ENCODE assay signal across 8 cellular contexts in genomic region chr11:19242184-19242932, GRCh38. TPM values are rescaled to one million over a fixed set of nuclear protein-coding genes. Genes with fewer than 3 reads are reported as not detected.
DNase-seq lines count a peak whose midpoint lies in the region; ATAC-seq and TF ChIP-seq lines count a peak whose summit lies in the region.

No MANE protein-coding gene starts in this region.

- peaks cover 45% of the 10 kb centered on the region for H3K4me1 Mint-ChIP-seq in activated naive CD4-positive, alpha-beta T cell treated with anti-CD3 and anti-CD28 coated beads, Interleukin-2, amount 10 ng/mL, durations not matched to agents 7 days and 5 days
- peaks cover 17% of the 10 kb centered on the region for H3K4me1 Mint-ChIP-seq in activated naive CD8-positive, alpha-beta T cell treated with anti-CD3 and anti-CD28 coated beads, Interleukin-2, amount 50 U/mL, for 24 hours

- CTCF ChIA-PET in activated naive CD4-positive, alpha-beta T cell treated with anti-CD3 and anti-CD28 coated beads, Interleukin-2, amount 10 ng/mL, durations not matched to agents 7 days and 5 days (lab: Charles Lee), result no interaction called here

- no peaks in the 10 kb centered on the region for H3K9me3 Mint-ChIP-seq in activated naive CD4-positive, alpha-beta T cell treated with anti-CD3 and anti-CD28 coated beads, Interleukin-2, amount 10 ng/mL, durations not matched to agents 7 days and 5 days
- H3K9me3 Mint-ChIP-seq in activated naive CD8-positive, alpha-beta T cell treated with anti-CD3 and anti-CD28 coated beads, Interleukin-2, amount 50 U/mL, for 24 hours, result no peaks in the 10 kb centered on the region

- no peaks in the 10 kb centered on the region for H3K9me3 ChIP-seq in upper lobe of left lung

- H3K27me3 Mint-ChIP-seq in activated naive CD4-positive, alpha-beta T cell treated with anti-CD3 and anti-CD28 coated beads, Interleukin-2, amount 10 ng/mL, durations not matched to agents 7 days and 5 days, result peaks cover 22% of the 10 kb centered on the region
- H3K27me3 Mint-ChIP-seq in activated naive CD8-positive, alpha-beta T cell treated with anti-CD3 and anti-CD28 coated beads, Interleukin-2, amount 50 U/mL, for 24 hours, result peaks cover 53% of the 10 kb centered on the region

- peak overlapping the region in 3 of 4 donors; percentile 74 to 92 (median 80) for H3K4me3 ChIP-seq in upper lobe of left lung

- TF ChIP-seq CTCF in upper lobe of left lung (IDR thresholded peaks at IDR 0.05), result no peak

- H3K4me1 ChIP-seq in upper lobe of left lung, result peaks cover 27 to 46% (median 30%) of the 10 kb centered on the region in 4 donors

- intact Hi-C loops in left colon (cut with DNase I, micrococcal nuclease), result no loop called here

- peak overlapping the region; percentile 94 for H3K4me3 Mint-ChIP-seq in activated naive CD4-positive, alpha-beta T cell treated with anti-CD3 and anti-CD28 coated beads, Interleukin-2, amount 10 ng/mL, durations not matched to agents 7 days and 5 days
- H3K4me3 Mint-ChIP-seq in activated naive CD8-positive, alpha-beta T cell treated with anti-CD3 and anti-CD28 coated beads, Interleukin-2, amount 50 U/mL, for 24 hours, result peak overlapping the region; percentile 88

- WGBS in upper lobe of left lung, 2 donors, result 9 to 18% methylated on average over 19 to 49 of the region's 55 CpGs

- no peak for ATAC-seq in activated naive CD8-positive, alpha-beta T cell treated with anti-CD3 and anti-CD28 coated beads, Interleukin-2, amount 50 U/mL, for 24 hours
- ATAC-seq in left colon (peak; percentile 13), upper lobe of left lung (ENCODE audit: low FRiP score in 2 of 2) (no peak)

- no peaks in the 10 kb centered on the region for H3K36me3 ChIP-seq in upper lobe of left lung

- no peak for TF ChIP-seq POLR2A in upper lobe of left lung (IDR thresholded peaks at IDR 0.05)

- peak overlapping the region; percentile 84 for H3K27ac Mint-ChIP-seq in activated naive CD4-positive, alpha-beta T cell treated with anti-CD3 and anti-CD28 coated beads, Interleukin-2, amount 10 ng/mL, durations not matched to agents 7 days and 5 days
- peak overlapping the region; percentile 48 for H3K27ac Mint-ChIP-seq in activated naive CD8-positive, alpha-beta T cell treated with anti-CD3 and anti-CD28 coated beads, Interleukin-2, amount 50 U/mL, for 24 hours

- H3K36me3 Mint-ChIP-seq in activated naive CD4-positive, alpha-beta T cell treated with anti-CD3 and anti-CD28 coated beads, Interleukin-2, amount 10 ng/mL, durations not matched to agents 7 days and 5 days, result peaks cover 24% of the 10 kb centered on the region
- peaks cover 11% of the 10 kb centered on the region for H3K36me3 Mint-ChIP-seq in activated naive CD8-positive, alpha-beta T cell treated with anti-CD3 and anti-CD28 coated beads, Interleukin-2, amount 50 U/mL, for 24 hours (ENCODE audit: low read depth)

- no peak for TF ChIP-seq EP300 in upper lobe of left lung (IDR thresholded peaks at IDR 0.05)

- H3K27me3 ChIP-seq in upper lobe of left lung, result peaks cover 0 to 22% (median 13%) of the 10 kb centered on the region in 4 donors

- peak; percentile 29 for DNase-seq in activated naive CD4-positive, alpha-beta T cell treated with anti-CD3 and anti-CD28 coated beads, Interleukin-2, amount 10 ng/mL, durations not matched to agents 7 days and 5 days
- DNase-seq in activated naive CD4-positive, alpha-beta T cell treated with anti-CD3 and anti-CD28 coated beads, Interleukin-2, amount 50 U/mL, for 16 hours, result no peak
- DNase-seq in activated naive CD8-positive, alpha-beta T cell treated with anti-CD3 and anti-CD28 coated beads, Interleukin-2, amount 50 U/mL, for 24 hours, result peak; percentile 16
- DNase-seq in left colon (peak in 1 of 2 donors; percentile 39), upper lobe of left lung (peak; percentile 31 to 83), KG1 (lab: John Stamatoyannopoulos, UW) (no peak), 8988T (no peak), COR-L47 (lab: John Stamatoyannopoulos, UW) (no peak)

- H3K27ac ChIP-seq in upper lobe of left lung, result no peak overlapping the region

RNA-seq across cellular contexts. Expression of gene E2F8, which starts 1.6 kb away (rescaled TPM):
- total RNA-seq in left colon, result 1 to 10 TPM; 4.3 to 7.4 TPM
- 1 to 10 TPM in 4 of 6 donors, under 1 TPM in 2; 0.40 to 1.6 (median 1.1) TPM for total RNA-seq in upper lobe of left lung

RNA-seq across cellular contexts. Expression of gene CSRP3, which starts 40.6 kb away (rescaled TPM):
- total RNA-seq in left colon, result not detected
- not detected for total RNA-seq in upper lobe of left lung

Comparison
In these comparisons a context has a peak if more than half of its experiments do, and no peak if none do; other contexts are left out.
1. DNase-seq: peak in activated naive CD4-positive, alpha-beta T cell treated with anti-CD3 and anti-CD28 coated beads, Interleukin-2, amount 10 ng/mL, durations not matched to agents 7 days and 5 days (single experiment), activated naive CD8-positive, alpha-beta T cell treated with anti-CD3 and anti-CD28 coated beads, Interleukin-2, amount 50 U/mL, for 24 hours (single experiment) and upper lobe of left lung (2 of 2); none in activated naive CD4-positive, alpha-beta T cell treated with anti-CD3 and anti-CD28 coated beads, Interleukin-2, amount 50 U/mL, for 16 hours (single experiment), KG1 (single experiment), 8988T (single experiment) and COR-L47 (single experiment).